ENCODE assay signal across 20 cellular contexts in the genomic region with DNA sequence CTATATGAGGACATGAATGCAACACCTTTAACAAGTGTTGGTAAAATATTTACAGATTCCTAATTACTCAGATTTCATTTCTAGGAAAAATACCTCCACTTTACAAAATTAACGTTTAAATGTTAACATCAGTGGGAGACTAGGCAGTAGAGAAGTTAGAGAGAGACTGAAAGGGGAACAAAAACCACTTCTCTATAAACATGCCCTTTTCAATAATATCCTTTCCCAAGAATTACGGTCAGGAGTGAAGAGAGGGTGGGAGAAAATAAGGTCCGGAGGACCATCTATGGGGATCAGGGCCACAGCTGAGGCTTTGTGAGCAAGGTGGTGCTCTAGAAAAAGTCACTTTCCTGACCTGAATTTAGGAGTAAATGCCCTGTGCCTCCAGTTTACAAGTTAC.
DNase-seq lines count a peak whose midpoint lies in the region; ATAC-seq and TF ChIP-seq lines count a peak whose summit lies in the region.
"Had no signal": no experiment of that assay in that cellular context is flagged by ENCODE, and none has a peak within 500 bp of the region (broad histone marks: within the 10 kb centered on the region; RNA-seq: fewer than 3 reads in every experiment).

No MANE protein-coding gene starts in this region.

- H3K27ac Mint-ChIP-seq in osteocyte (ENCODE audit: unreplicated experiment) = peak overlapping the region; percentile 89
- H3K27ac Mint-ChIP-seq: stimulated activated naive CD8-positive, alpha-beta T cell treated with anti-CD3 and anti-CD28 coated beads, Interleukin-15, Interleukin-2, amounts not matched to agents 100 ng/mL and 50 ng/mL, for 24 hours had no signal

- H3K27me3 ChIP-seq in heart left ventricle = no peaks in the 10 kb centered on the region
- H3K27me3 ChIP-seq in dorsolateral prefrontal cortex = no peaks in the 10 kb centered on the region
- no peaks in the 10 kb centered on the region for H3K27me3 ChIP-seq in vagina
- H3K27me3 ChIP-seq: gastrocnemius medialis, Peyer's patch, right lobe of liver had no signal

- H3K27me3 Mint-ChIP-seq in osteocyte (ENCODE audit: unreplicated experiment) = no peaks in the 10 kb centered on the region
- H3K27me3 Mint-ChIP-seq: naive thymus-derived CD4-positive, alpha-beta T cell; stimulated activated naive CD8-positive, alpha-beta T cell treated with anti-CD3 and anti-CD28 coated beads, Interleukin-15, Interleukin-2, amounts not matched to agents 100 ng/mL and 50 ng/mL, for 24 hours had no signal

- H3K4me1 ChIP-seq in heart left ventricle (peaks cover 0 to 72% (median 38%) of the 10 kb centered on the region in 12 donors), vagina (peaks cover 48% of the 10 kb centered on the region)

- H3K9me3 ChIP-seq in heart left ventricle = no peaks in the 10 kb centered on the region
- no peaks in the 10 kb centered on the region for H3K9me3 ChIP-seq in vagina
- H3K9me3 ChIP-seq: gastrocnemius medialis, Peyer's patch, right lobe of liver had no signal

- peak overlapping the region; percentile 20 for H3K4me3 Mint-ChIP-seq in osteocyte (ENCODE audit: unreplicated experiment)
- H3K4me3 Mint-ChIP-seq: naive thymus-derived CD4-positive, alpha-beta T cell; stimulated activated naive CD8-positive, alpha-beta T cell treated with anti-CD3 and anti-CD28 coated beads, Interleukin-15, Interleukin-2, amounts not matched to agents 100 ng/mL and 50 ng/mL, for 24 hours had no signal

- H3K36me3 ChIP-seq in heart left ventricle = no peaks in the 10 kb centered on the region
- no peaks in the 10 kb centered on the region for H3K36me3 ChIP-seq in vagina
- H3K36me3 ChIP-seq: gastrocnemius medialis, Peyer's patch, right lobe of liver had no signal

- H3K4me1 Mint-ChIP-seq in osteocyte (ENCODE audit: unreplicated experiment) = peaks cover 49% of the 10 kb centered on the region

- no peaks in the 10 kb centered on the region for H3K36me3 Mint-ChIP-seq in osteocyte (ENCODE audit: unreplicated experiment)

- no peak for TF ChIP-seq POLR2A in heart left ventricle (IDR thresholded peaks at IDR 0.05)
- TF ChIP-seq POLR2A in vagina (IDR thresholded peaks at IDR 0.05) = no peak

- intact Hi-C loops in heart left ventricle (cut with DNase I) (no loop called here), cardiac septum (cut with DNase I) (no loop called here), dorsolateral prefrontal cortex (cut with DNase I) (no loop called here), vagina (cut with DNase I) (no loop called here)

- WGBS in heart left ventricle, 4 donors = 80 to 89% (median 83%) methylated on average over 3 of the region's 3 CpGs

- no peaks in the 10 kb centered on the region for H3K9me3 Mint-ChIP-seq in osteocyte (ENCODE audit: unreplicated experiment)
- H3K9me3 Mint-ChIP-seq: stimulated activated naive CD8-positive, alpha-beta T cell treated with anti-CD3 and anti-CD28 coated beads, Interleukin-15, Interleukin-2, amounts not matched to agents 100 ng/mL and 50 ng/mL, for 24 hours had no signal

- no peak for TF ChIP-seq CTCF in heart left ventricle (IDR thresholded peaks at IDR 0.05)
- TF ChIP-seq CTCF in dorsolateral prefrontal cortex (IDR thresholded peaks at IDR 0.05 in 54 of 56, conservative IDR thresholded peaks at IDR 0.05 in 2 of 56; ENCODE audit: low read depth in 1 of 56, partially characterized antibody in 56 of 56) = no peak
- TF ChIP-seq CTCF in osteocyte (IDR thresholded peaks at IDR 0.05) = no peak
- no peak for TF ChIP-seq CTCF in vagina (IDR thresholded peaks at IDR 0.05)

- H3K27ac ChIP-seq in heart left ventricle (peak overlapping the region in 7 of 12 donors; percentile 28 to 84 (median 54)), dorsolateral prefrontal cortex (peak overlapping the region in 48 of 59 donors; percentile 16 to 97 (median 90)), vagina (peak overlapping the region; percentile 84)
- H3K27ac ChIP-seq: right lobe of liver had no signal

- DNase-seq in heart left ventricle (no peak), cardiac septum (ENCODE audit: low spot score) (no peak), dorsolateral prefrontal cortex (no peak), osteocyte (ENCODE audit: extremely low spot score, unreplicated experiment) (no peak), vagina (ENCODE audit: extremely low spot score in 2 of 2) (no peak)
- DNase-seq: activated CD4-positive, alpha-beta T cell treated with anti-CD3 and anti-CD28 coated beads, Interleukin-2, amount 50 U/mL, for 48 hours; activated effector memory CD4-positive, alpha-beta T cell treated with Interleukin-2 at 50 U/mL for 16 hours; COR-L47; effector CD8-positive, alpha-beta T cell; naive thymus-derived CD4-positive, alpha-beta T cell; NCI-H446; Peyer's patch; right lobe of liver; T1000 had no signal

- ATAC-seq in heart left ventricle (peak in 1 of 4 donors; percentile 12), HG03196 (IDR thresholded peaks at IDR 0.05; ENCODE audit: unreplicated experiment) (no peak), GM21825 (IDR thresholded peaks at IDR 0.05; ENCODE audit: unreplicated experiment) (no peak), HG03378 (IDR thresholded peaks at IDR 0.05; ENCODE audit: unreplicated experiment) (no peak)
- ATAC-seq: K562; naive thymus-derived CD4-positive, alpha-beta T cell had no signal

- H3K4me3 ChIP-seq in heart left ventricle (no peak overlapping the region), dorsolateral prefrontal cortex (no peak overlapping the region), vagina (no peak overlapping the region)
- H3K4me3 ChIP-seq: gastrocnemius medialis, K562, Peyer's patch, right lobe of liver had no signal
